Comparison of ENCODE assay signal across 19 cellular contexts in genomic region chr12:79563021-79563739, GRCh38.
DNase-seq lines count a peak whose midpoint lies in the region; ATAC-seq, FAIRE-seq and TF ChIP-seq lines count a peak whose summit lies in the region.
"Had no signal": no experiment of that assay in that cellular context is flagged by ENCODE, and none has a peak within 500 bp of the region (broad histone marks: within the 10 kb centered on the region; RNA-seq: fewer than 3 reads in every experiment).

No MANE protein-coding gene starts in this region.

- H3K79me2 ChIP-seq in K562 (ENCODE audit: control insufficient read depth, insufficient read depth, low read length) = no peaks in the 10 kb centered on the region

- DNase-seq in Caco-2 = no peak
- no peak for DNase-seq in K562 (ENCODE audit: extremely low read depth in 1 of 4, low spot score in 3 of 4)
- no peak for DNase-seq in esophagus squamous epithelium (lab: John Stamatoyannopoulos, UW)
- DNase-seq in progenitor cell of endocrine pancreas (ENCODE audit: low spot score, unreplicated experiment) = no peak
- no peak for DNase-seq in SIG-M5 (lab: John Stamatoyannopoulos, UW)
- DNase-seq in Ammon's horn (ENCODE audit: low spot score) = no peak
- DNase-seq in NCI-H2029 treated with DMSO at 0.1 percent for 48 hours (lab: John Stamatoyannopoulos, UW) = no peak
- no peak for DNase-seq in activated CD4-positive, alpha-beta memory T cell treated with anti-CD3 and anti-CD28 coated beads for 36 hours
- DNase-seq: CD4-positive, alpha-beta T cell; DMS153; GDM1; KBM-7; NCI-H1105 treated with DMSO at 0.1 percent for 48 hours; NCI-H1694; NCI-H510A; NCI-H774; RPMI8226; SJCRH30 had no signal

- no peak overlapping the region for H3K4me3 ChIP-seq in Caco-2 (ENCODE audit: low read depth, low read length)
- H3K4me3 ChIP-seq in K562 = no peak overlapping the region
- H3K4me3 ChIP-seq in esophagus squamous epithelium = no peak overlapping the region
- H3K4me3 ChIP-seq: HAP-1, SJCRH30 had no signal

- no peak for FAIRE-seq in K562 (lab: Jason Lieb, UNC)

- H3K4me1 ChIP-seq in Caco-2 (peaks cover 52% of the 10 kb centered on the region), K562 (replicated peaks in 1 of 2; ENCODE audit: control insufficient read depth in 2 of 2, insufficient read depth in 2 of 2, low read length in 2 of 2) (no peaks in the 10 kb centered on the region), esophagus squamous epithelium (peaks cover 5 to 61% (median 13%) of the 10 kb centered on the region in 3 donors)
- H3K4me1 ChIP-seq: HAP-1, SJCRH30 had no signal

- no peak overlapping the region for H3K4me3 Mint-ChIP-seq in Caco-2 (ENCODE audit: unreplicated experiment)
- H3K4me3 Mint-ChIP-seq in progenitor cell of endocrine pancreas (ENCODE audit: low read depth) = no peak overlapping the region
- H3K4me3 Mint-ChIP-seq in activated CD4-positive, alpha-beta memory T cell treated with anti-CD3 and anti-CD28 coated beads for 36 hours = no peak overlapping the region
- H3K4me3 Mint-ChIP-seq: CD4-positive, alpha-beta T cell had no signal

- WGBS in K562 (ENCODE audit: insufficient coverage, low coverage, missing lambda C conversion rate) = 0% methylated on average over 3 of the region's 3 CpGs
- WGBS in esophagus squamous epithelium, 2 donors = 24 to 43% methylated on average over 3 of the region's 3 CpGs

- no peak overlapping the region for H3K9ac ChIP-seq in K562 (ENCODE audit: insufficient read depth in 1 of 2, low read depth in 2 of 2, low read length in 2 of 2)

- peaks cover 6% of the 10 kb centered on the region; the same call in 1 of the 2 replicates for H3K9me3 ChIP-seq in Caco-2
- H3K9me3 ChIP-seq in K562 (replicated peaks; ENCODE audit: control insufficient read depth, insufficient read depth, low read depth, low read length) = no peaks in the 10 kb centered on the region
- peaks cover 0 to 16% (median 8%) of the 10 kb centered on the region in 3 donors for H3K9me3 ChIP-seq in esophagus squamous epithelium
- H3K9me3 ChIP-seq: SJCRH30 had no signal

- H3K36me3 Mint-ChIP-seq in Caco-2 (ENCODE audit: insufficient read depth, unreplicated experiment) (peaks cover 92% of the 10 kb centered on the region), progenitor cell of endocrine pancreas (ENCODE audit: insufficient read depth) (peaks cover 39% of the 10 kb centered on the region)
- no peaks in the 10 kb centered on the region for H3K36me3 Mint-ChIP-seq in activated CD4-positive, alpha-beta memory T cell treated with anti-CD3 and anti-CD28 coated beads for 36 hours

- H4K20me1 ChIP-seq in K562 (replicated peaks; ENCODE audit: control insufficient read depth, insufficient read depth, low read length) = no peaks in the 10 kb centered on the region

- no peak for ATAC-seq in K562

- TF ChIP-seq CTCF in Caco-2 (IDR thresholded peaks at IDR 0.05; ENCODE audit: insufficient read depth in 1 of 2, low read depth in 1 of 2, low read length in 1 of 2, severe bottlenecking in 1 of 2, unreplicated experiment in 1 of 2) = no peak
- no peak for TF ChIP-seq CTCF in K562 (IDR thresholded peaks at IDR 0.05 in 2 of 3, conservative IDR thresholded peaks at IDR 0.05 in 1 of 3; ENCODE audit: insufficient read depth in 2 of 3, low read depth in 1 of 3, low read length in 3 of 3)
- no peak for TF ChIP-seq CTCF in esophagus squamous epithelium (IDR thresholded peaks at IDR 0.05)
- TF ChIP-seq CTCF in progenitor cell of endocrine pancreas (IDR thresholded peaks at IDR 0.05; ENCODE audit: unreplicated experiment) = no peak

- in situ Hi-C loops in K562 (cut with MboI) = no loop called here

- no peaks in the 10 kb centered on the region for H3K27me3 ChIP-seq in Caco-2 (replicated peaks; ENCODE audit: control insufficient read depth, insufficient read depth, low read length)
- H3K27me3 ChIP-seq in K562 (ENCODE audit: control insufficient read depth in 2 of 2, insufficient read depth in 2 of 2, low read length in 2 of 2) = no peaks in the 10 kb centered on the region
- H3K27me3 ChIP-seq in esophagus squamous epithelium = no peaks in the 10 kb centered on the region
- H3K27me3 ChIP-seq: SJCRH30 had no signal

- TF ChIP-seq POLR2A in K562 (conservative IDR thresholded peaks at IDR 0.05) = no peak
- TF ChIP-seq POLR2A in esophagus squamous epithelium (IDR thresholded peaks at IDR 0.05) = no peak

- CTCF ChIA-PET in Caco-2 (lab: Charles Lee) (no interaction called here), K562 (lab: Yijun Ruan, JAX; ENCODE audit: low intra/inter-chr PET ratio) (no interaction called here)
- CTCF ChIA-PET in activated CD4-positive, alpha-beta memory T cell treated with anti-CD3 and anti-CD28 coated beads for 36 hours (lab: Charles Lee) = no interaction called here

- no peak overlapping the region for H3K4me2 ChIP-seq in K562 (ENCODE audit: insufficient read depth, low read length)

- POLR2A ChIA-PET in Caco-2 (lab: Charles Lee) = no interaction called here
- POLR2A ChIA-PET in K562 (lab: Yijun Ruan, JAX) = no interaction called here
- POLR2A ChIA-PET in activated CD4-positive, alpha-beta memory T cell treated with anti-CD3 and anti-CD28 coated beads for 36 hours (lab: Charles Lee) = no interaction called here

- H3K4me1 Mint-ChIP-seq in Caco-2 (ENCODE audit: low read depth, unreplicated experiment) (peaks cover 17% of the 10 kb centered on the region), progenitor cell of endocrine pancreas (ENCODE audit: low read depth) (peaks cover 31% of the 10 kb centered on the region)
- H3K4me1 Mint-ChIP-seq in activated CD4-positive, alpha-beta memory T cell treated with anti-CD3 and anti-CD28 coated beads for 36 hours (ENCODE audit: low read depth) = no peaks in the 10 kb centered on the region

- H3K27ac Mint-ChIP-seq in Caco-2 (ENCODE audit: unreplicated experiment) (peak overlapping the region; percentile 39), progenitor cell of endocrine pancreas (peak overlapping the region; percentile 57)
- H3K27ac Mint-ChIP-seq in activated CD4-positive, alpha-beta memory T cell treated with anti-CD3 and anti-CD28 coated beads for 36 hours = no peak overlapping the region
- H3K27ac Mint-ChIP-seq: CD4-positive, alpha-beta T cell had no signal

- H3K36me3 ChIP-seq in Caco-2 (ENCODE audit: control insufficient read depth, insufficient read depth, low read length) (peaks cover 5% of the 10 kb centered on the region), K562 (ENCODE audit: control insufficient read depth, insufficient read depth, low read length) (no peaks in the 10 kb centered on the region), esophagus squamous epithelium (peaks cover 0 to 33% (median 0%) of the 10 kb centered on the region in 3 donors)

- no peak overlapping the region for H2AFZ ChIP-seq in K562 (ENCODE audit: low read depth, low read length)

- H3K9me3 Mint-ChIP-seq in Caco-2 (ENCODE audit: unreplicated experiment) (peaks cover 22% of the 10 kb centered on the region), progenitor cell of endocrine pancreas (ENCODE audit: low read depth) (peaks cover 15% of the 10 kb centered on the region)
- H3K9me3 Mint-ChIP-seq in activated CD4-positive, alpha-beta memory T cell treated with anti-CD3 and anti-CD28 coated beads for 36 hours = peaks cover 3% of the 10 kb centered on the region
- H3K9me3 Mint-ChIP-seq: CD4-positive, alpha-beta T cell had no signal

- no peak for TF ChIP-seq EP300 in K562 (IDR thresholded peaks at IDR 0.05; ENCODE audit: low read length)

- intact Hi-C loops in Caco-2 (cut with micrococcal nuclease; ENCODE audit: unreplicated experiment) = no loop called here
- intact Hi-C loops in K562 (cut with micrococcal nuclease) = no loop called here
- intact Hi-C loops in esophagus squamous epithelium (cut with DNase I) = no loop called here
- intact Hi-C loops in activated CD4-positive, alpha-beta memory T cell treated with anti-CD3 and anti-CD28 coated beads for 36 hours (cut with micrococcal nuclease) = no loop called here

- H3K27ac ChIP-seq in K562 (ENCODE audit: extremely low read depth, low read depth, low read length) (no peak overlapping the region), esophagus squamous epithelium (peak overlapping the region in 3 of 4 donors; percentile 4 to 31 (median 9))
- H3K27ac ChIP-seq: SJCRH30 had no signal

- H3K27me3 Mint-ChIP-seq in Caco-2 (ENCODE audit: insufficient read depth, unreplicated experiment) (no peaks in the 10 kb centered on the region), progenitor cell of endocrine pancreas (no peaks in the 10 kb centered on the region)
- H3K27me3 Mint-ChIP-seq in activated CD4-positive, alpha-beta memory T cell treated with anti-CD3 and anti-CD28 coated beads for 36 hours = no peaks in the 10 kb centered on the region
- H3K27me3 Mint-ChIP-seq: CD4-positive, alpha-beta T cell had no signal

- no peak for TF ChIP-seq RAD21 in K562 (CRISPR knock-in tag; conservative IDR thresholded peaks at IDR 0.05 in 1 of 2, IDR thresholded peaks at IDR 0.05 in 1 of 2)

- no peaks in the 10 kb centered on the region for H3K9me1 ChIP-seq in K562 (ENCODE audit: control insufficient read depth, insufficient read depth, low read length)

- BruUV-seq in Caco-2 (replicated peaks; lab: Mats Ljungman, UMichigan) (no TSS peak), K562 (replicated peaks; lab: Mats Ljungman, UMichigan) (no TSS peak)

TF ChIP-seq in K562, 482 proteins besides CTCF, POLR2A, EP300 and RAD21:
- no peak for TF ChIP-seq ZNF830 (CRISPR knock-in tag; IDR thresholded peaks at IDR 0.05)
- TF ChIP-seq C11orf30 (IDR thresholded peaks at IDR 0.05; ENCODE audit: low read depth) = peak; percentile 11; the same call in 1 of the 2 replicates
- TF ChIP-seq ZNF316 (IDR thresholded peaks at IDR 0.05) = peak; percentile 31; the same call in 1 of the 2 replicates
